14 cellular contexts compared by ENCODE assay signal in the genomic region with DNA sequence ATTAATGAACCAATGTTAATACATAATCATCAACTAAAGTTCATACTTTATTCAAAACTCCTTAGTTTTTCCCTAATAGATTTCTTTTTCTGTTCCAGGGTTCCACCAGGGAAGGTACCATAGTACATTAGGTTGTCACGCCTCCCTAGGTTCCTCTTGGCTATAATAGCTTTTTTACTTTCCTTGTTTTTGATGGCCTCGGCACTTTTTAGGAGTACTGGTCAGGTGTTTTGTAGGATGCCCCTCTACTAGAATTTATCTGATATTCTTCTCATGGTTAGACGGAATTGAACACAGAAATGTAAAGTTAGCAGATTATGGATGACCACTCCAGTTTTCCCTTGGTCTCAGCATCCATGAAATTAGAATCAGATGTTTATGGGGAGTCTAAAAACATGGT. TPM values are rescaled to one million over a fixed set of nuclear protein-coding genes. Genes with fewer than 3 reads are reported as not detected.
DNase-seq lines count a peak whose midpoint lies in the region; ATAC-seq, FAIRE-seq and TF ChIP-seq lines count a peak whose summit lies in the region.
"Had no signal": no experiment of that assay in that cellular context is flagged by ENCODE, and none has a peak within 500 bp of the region (broad histone marks: within the 10 kb centered on the region; RNA-seq: fewer than 3 reads in every experiment).

No MANE protein-coding gene starts in this region.

- no peak overlapping the region for H3K23ac ChIP-seq in neuronal stem cell (ENCODE audit: low read depth, low read length, poor library complexity)

- H3K27me3 ChIP-seq in left ventricle myocardium inferior (ENCODE audit: low read depth) (no peaks in the 10 kb centered on the region), endothelial cell of umbilical vein (ENCODE audit: control insufficient read depth in 2 of 2, insufficient read depth in 2 of 2, low read length in 2 of 2) (no peaks in the 10 kb centered on the region), neuronal stem cell (ENCODE audit: control insufficient read depth in 3 of 3, insufficient read depth in 3 of 3, low read depth in 1 of 3, low read length in 3 of 3) (no peaks in the 10 kb centered on the region), aorta (ENCODE audit: control insufficient read depth in 1 of 2, insufficient read depth in 2 of 2, low read length in 1 of 2) (no peaks in the 10 kb centered on the region)
- H3K27me3 ChIP-seq: SJCRH30 had no signal

- TF ChIP-seq CTCF in left ventricle myocardium inferior (IDR thresholded peaks at IDR 0.05; ENCODE audit: borderline replicate concordance) (no peak), endothelial cell of umbilical vein (IDR thresholded peaks at IDR 0.05; ENCODE audit: extremely low read depth in 1 of 2, insufficient read depth in 1 of 2, low read depth in 1 of 2, low read length in 2 of 2) (no peak)

- POLR2A ChIA-PET in endothelial cell of umbilical vein (lab: Charles Lee): no interaction called here

- no peak overlapping the region for H2AK5ac ChIP-seq in neuronal stem cell (ENCODE audit: low read depth, low read length)

- no peak overlapping the region for H3K4ac ChIP-seq in neuronal stem cell (ENCODE audit: low read length)

- BruUV-seq in endothelial cell of umbilical vein (replicated peaks; lab: Mats Ljungman, UMichigan): no TSS peak

- TF ChIP-seq POLR2A in endothelial cell of umbilical vein (IDR thresholded peaks at IDR 0.05; ENCODE audit: low read depth, low read length): no peak

- H3K79me2 ChIP-seq in endothelial cell of umbilical vein (ENCODE audit: control insufficient read depth, insufficient read depth, low read length): peaks cover 54% of the 10 kb centered on the region

- H4K91ac ChIP-seq in neuronal stem cell (ENCODE audit: low read depth, low read length, poor library complexity): no peak overlapping the region

- no peak overlapping the region for H2BK12ac ChIP-seq in neuronal stem cell (ENCODE audit: low read length)

- H3K18ac ChIP-seq in neuronal stem cell (ENCODE audit: low read length): no peak overlapping the region

- no peak for FAIRE-seq in endothelial cell of umbilical vein (lab: Jason Lieb, UNC)

- H3K4me3 ChIP-seq in left ventricle myocardium inferior: no peak overlapping the region
- no peak overlapping the region for H3K4me3 ChIP-seq in endothelial cell of umbilical vein (replicated peaks in 1 of 3; ENCODE audit: insufficient read depth in 1 of 3, low read depth in 1 of 3, low read length in 3 of 3)
- H3K4me3 ChIP-seq in neuronal stem cell (ENCODE audit: low read length in 2 of 2): no peak overlapping the region
- no peak overlapping the region for H3K4me3 ChIP-seq in urinary bladder (ENCODE audit: low read depth, low read length)
- H3K4me3 ChIP-seq in aorta (ENCODE audit: low read length in 2 of 2): no peak overlapping the region
- H3K4me3 ChIP-seq: K562, SJCRH30 had no signal

- H3K4me1 ChIP-seq in left ventricle myocardium inferior (peaks cover 78% of the 10 kb centered on the region), endothelial cell of umbilical vein (ENCODE audit: control insufficient read depth, extremely low read depth, insufficient read depth, low read length) (peaks cover 17% of the 10 kb centered on the region), neuronal stem cell (ENCODE audit: control insufficient read depth in 2 of 2, insufficient read depth in 1 of 2, low read depth in 1 of 2, low read length in 2 of 2) (peaks cover 0 to 4% of the 10 kb centered on the region in 2 donors), urinary bladder (ENCODE audit: insufficient read depth) (peaks cover 6% of the 10 kb centered on the region), aorta (ENCODE audit: control insufficient read depth in 1 of 2, insufficient read depth in 2 of 2, low read length in 2 of 2) (peaks cover 9 to 17% of the 10 kb centered on the region in 2 donors)

- no CpG with 5 or more reads among the region's 3 CpGs for WGBS in neuronal stem cell (ENCODE audit: extremely low coverage in 2 of 2, insufficient read length in 2 of 2, insufficient replicate concordance in 1 of 2), 2 donors
- WGBS in urinary bladder: 84% methylated on average over 3 of the region's 3 CpGs
- WGBS in aorta, 2 donors: 92 to 95% methylated on average over 3 of the region's 3 CpGs

- intact Hi-C loops in left ventricle myocardium inferior (cut with micrococcal nuclease): loop anchor here (10.0 kb wide), 1 partner anchor 483 kb away; no protein-coding TSS in a partner anchor
- intact Hi-C loops in left ventricle myocardium superior (cut with micrococcal nuclease): loop anchor here (10.0 kb wide), 1 partner anchor 473 kb away; no protein-coding TSS in a partner anchor
- intact Hi-C loops in endothelial cell of umbilical vein (cut with micrococcal nuclease): loop anchor here (5.0 kb wide), 3 partner anchors 186 to 416 kb away; a partner anchor contains a TSS
- intact Hi-C loops in aorta (cut with DNase I): loop anchor here (5.0 to 10.0 kb wide), 3 partner anchors 34 to 483 kb away; a partner anchor contains a TSS

- no peak for ATAC-seq in left ventricle myocardium superior
- ATAC-seq in aorta (ENCODE audit: low FRiP score): no peak
- ATAC-seq in GM21526 (IDR thresholded peaks at IDR 0.05; ENCODE audit: low FRiP score, unreplicated experiment): no peak
- ATAC-seq: activated CD8-positive, alpha-beta T cell treated with anti-CD3 and anti-CD28 coated beads, Interleukin-2, amount 10 ng/mL, durations not matched to agents 7 days and 5 days; stimulated activated naive CD8-positive, alpha-beta T cell treated with anti-CD3 and anti-CD28 coated beads, Interleukin-15, amount 100 ng/mL, for 72 hours had no signal

- H3K9ac ChIP-seq in endothelial cell of umbilical vein (replicated peaks; ENCODE audit: extremely low read depth, insufficient read depth, low read length) (peak overlapping the region; percentile 28), neuronal stem cell (ENCODE audit: low read depth, low read length, poor library complexity) (no peak overlapping the region)

- H3K36me3 ChIP-seq in left ventricle myocardium inferior (no peaks in the 10 kb centered on the region), endothelial cell of umbilical vein (ENCODE audit: control insufficient read depth in 2 of 2, extremely low read depth in 1 of 2, insufficient read depth in 2 of 2, low read length in 2 of 2) (no peaks in the 10 kb centered on the region), neuronal stem cell (replicated peaks in 1 of 2; ENCODE audit: control insufficient read depth in 2 of 2, insufficient read depth in 2 of 2, low read length in 2 of 2) (no peaks in the 10 kb centered on the region), urinary bladder (ENCODE audit: insufficient read depth) (no peaks in the 10 kb centered on the region), aorta (ENCODE audit: control insufficient read depth in 1 of 2, insufficient read depth in 2 of 2, low read length in 1 of 2) (no peaks in the 10 kb centered on the region)
- H3K36me3 ChIP-seq: SJCRH30 had no signal

- H2AFZ ChIP-seq in endothelial cell of umbilical vein (ENCODE audit: low read depth, low read length): no peak overlapping the region
- H2AFZ ChIP-seq in neuronal stem cell (ENCODE audit: low read length): no peak overlapping the region

- DNase-seq in left ventricle myocardium inferior: no peak
- no peak for DNase-seq in left ventricle myocardium superior
- DNase-seq in endothelial cell of umbilical vein (ENCODE audit: low read depth, low spot score): no peak
- no peak for DNase-seq in neuronal stem cell (ENCODE audit: low spot score)
- DNase-seq in aorta: no peak
- no peak for DNase-seq in GOT3 (lab: John Stamatoyannopoulos, UW)
- DNase-seq: activated CD8-positive, alpha-beta T cell treated with anti-CD3 and anti-CD28 coated beads, Interleukin-2, amount 10 ng/mL, durations not matched to agents 7 days and 5 days; CD4-positive, alpha-beta T cell; NCI-H1092; stimulated activated naive CD8-positive, alpha-beta T cell treated with anti-CD3 and anti-CD28 coated beads, Interleukin-15, amount 100 ng/mL, for 72 hours had no signal

- H2BK15ac ChIP-seq in neuronal stem cell (ENCODE audit: low read length): no peak overlapping the region

- H3K4me2 ChIP-seq in endothelial cell of umbilical vein (ENCODE audit: insufficient read depth, low read length) (peak overlapping the region; percentile 52), neuronal stem cell (ENCODE audit: insufficient read depth, low read length, poor library complexity, severe bottlenecking) (no peak overlapping the region)

- dilution Hi-C loops in endothelial cell of umbilical vein (cut with MboI; ENCODE audit: extremely low pct_ligation_motif_present, low sequenced_read_pairs): no loop called here

- CTCF ChIA-PET in endothelial cell of umbilical vein (lab: Charles Lee): interaction anchor here (0.5 to 4.5 kb wide), 23 partner anchors 8 to 550 kb away, joined by 3 to 41 read pairs (median 4); no protein-coding TSS in a partner anchor

- H3K27ac ChIP-seq in left ventricle myocardium inferior (replicated peaks) (peak overlapping the region; percentile 61), endothelial cell of umbilical vein (ENCODE audit: insufficient read depth, low read depth, low read length) (peak overlapping the region; percentile 85), neuronal stem cell (replicated peaks; ENCODE audit: low read length) (peak overlapping the region; percentile 5), urinary bladder (ENCODE audit: low read depth) (peak overlapping the region; percentile 67), aorta (ENCODE audit: low read depth in 1 of 2, low read length in 2 of 2) (peak overlapping the region in 1 of 2 donors; percentile 84)

- H3K9me1 ChIP-seq in endothelial cell of umbilical vein (replicated peaks; ENCODE audit: control insufficient read depth, extremely low read depth, insufficient read depth, low read length): no peaks in the 10 kb centered on the region

- H3K79me1 ChIP-seq in neuronal stem cell (ENCODE audit: low read depth, low read length): no peaks in the 10 kb centered on the region

- H2BK5ac ChIP-seq in neuronal stem cell (ENCODE audit: low read length): no peak overlapping the region

- H2BK120ac ChIP-seq in neuronal stem cell (ENCODE audit: low read depth, low read length): no peak overlapping the region

- H3K9me3 ChIP-seq in left ventricle myocardium inferior (replicated peaks) (no peaks in the 10 kb centered on the region), endothelial cell of umbilical vein (replicated peaks; ENCODE audit: control insufficient read depth, insufficient read depth, low read length) (no peaks in the 10 kb centered on the region), neuronal stem cell (replicated peaks in 1 of 2; ENCODE audit: control insufficient read depth in 2 of 2, insufficient read depth in 1 of 2, low read depth in 1 of 2, low read length in 2 of 2) (no peaks in the 10 kb centered on the region), aorta (ENCODE audit: control insufficient read depth, low read length) (no peaks in the 10 kb centered on the region)
- H3K9me3 ChIP-seq: SJCRH30 had no signal

- H4K20me1 ChIP-seq in endothelial cell of umbilical vein (replicated peaks; ENCODE audit: control insufficient read depth, extremely low read depth, insufficient read depth, low read length): peaks cover 10% of the 10 kb centered on the region

- no peak overlapping the region for H4K8ac ChIP-seq in neuronal stem cell (ENCODE audit: low read depth, low read length)

- no peak overlapping the region for H3K14ac ChIP-seq in neuronal stem cell (ENCODE audit: low read length)

RNA-seq across cellular contexts. Expression of a gene that starts 34.0 kb away (rescaled TPM):
- 75.4 TPM for total RNA-seq in left ventricle myocardium inferior
- 56.4 TPM for total RNA-seq in left ventricle myocardium superior
- total RNA-seq in endothelial cell of umbilical vein: 99.8 and 104 TPM in 2 replicates
- polyA plus RNA-seq in endothelial cell of umbilical vein: 35.8 and 40.6 TPM in 2 replicates
- 60.2 and 60.6 TPM in 2 replicates for polyA plus RNA-seq in endothelial cell of umbilical vein (2011; cell fraction: cytosol; rRNA removed)
- 46.8 and 53.1 TPM in 2 replicates for polyA plus RNA-seq in endothelial cell of umbilical vein (2011; cell fraction: nucleus; rRNA removed)
- 111 and 114 TPM in 2 replicates for polyA plus RNA-seq in endothelial cell of umbilical vein (2012)
- polyA minus RNA-seq in endothelial cell of umbilical vein: 90.1 and 92.6 TPM in 2 replicates
- polyA minus RNA-seq in endothelial cell of umbilical vein (2011; cell fraction: cytosol; rRNA and poly(A)+ RNA removed): 20.1 TPM
- 59.2 and 87.7 TPM in 2 replicates for polyA minus RNA-seq in endothelial cell of umbilical vein (2011; cell fraction: nucleus; rRNA and poly(A)+ RNA removed)
- polyA plus RNA-seq in neuronal stem cell (2013, experiment 1 of 2): 15.6 TPM
- polyA plus RNA-seq in neuronal stem cell (2013, experiment 2 of 2): 15.7 TPM
- total RNA-seq in urinary bladder: 69.8 TPM
- polyA plus RNA-seq in urinary bladder: 128 TPM
- 100 to 1,000 TPM; 137 to 159 TPM for total RNA-seq in aorta
- polyA plus RNA-seq in aorta: 10 to 100 TPM; 30.4 to 50.6 TPM
- total RNA-seq: activated CD8-positive, alpha-beta T cell treated with anti-CD3 and anti-CD28 coated beads, Interleukin-2, amount 10 ng/mL, durations not matched to agents 7 days and 5 days had no signal
- polyA plus RNA-seq: K562 had no signal
